Comparison of ENCODE assay signal across 21 cellular contexts in genomic region chr20:6848041-6848440, GRCh38.
"Had no signal": no experiment of that assay in that cellular context is flagged by ENCODE, and none has a peak within 500 bp of the region (broad histone marks: within the 10 kb centered on the region; RNA-seq: fewer than 3 reads in every experiment).

No MANE protein-coding gene starts in this region.

- H3K9ac ChIP-seq: neural progenitor cell, parathyroid adenoma had no signal

- H3K27ac ChIP-seq: coronary artery, lower lobe of right lung, neural progenitor cell, parathyroid adenoma, right lobe of liver, thoracic aorta, tibial nerve, upper lobe of left lung had no signal

- H3K27me3 ChIP-seq: neural progenitor cell, right lobe of liver, tibial nerve, upper lobe of left lung had no signal

- H3K4me1 ChIP-seq: lower lobe of right lung, parathyroid adenoma, right lobe of liver, tibial nerve, upper lobe of left lung had no signal

- H3K4me3 ChIP-seq: coronary artery, lower lobe of right lung, mucosa of descending colon, neural progenitor cell, right lobe of liver, thoracic aorta, tibial nerve, upper lobe of left lung had no signal

- H3K36me3 ChIP-seq: lower lobe of right lung, neural progenitor cell, right lobe of liver, thoracic aorta, tibial nerve, upper lobe of left lung had no signal

- H3K9me3 ChIP-seq: lower lobe of right lung, mucosa of descending colon, right lobe of liver, thoracic aorta, tibial nerve, upper lobe of left lung had no signal

- DNase-seq: effector memory CD8-positive, alpha-beta T cell; hypothalamus; immature natural killer cell; islet precursor cell; kidney glomerular epithelial cell; left colon; left ventricle myocardium superior; lower lobe of right lung; mucosa of descending colon; naive B cell; right lobe of liver; small intestine; stimulated activated CD4-positive, alpha-beta T cell treated with anti-CD3 and anti-CD28 coated beads, Interleukin-15, amount 100 ng/mL, for 24 hours; stimulated activated CD4-positive, alpha-beta T cell treated with anti-CD3 and anti-CD28 coated beads, Interleukin-2, amount 100 ng/mL, for 48 hours; stimulated activated naive B cell treated with anti-CD40 and anti-IgM and Interleukin-4, amounts not matched to agents 10 μg/mL and 1 μg/mL and 100 μg/mL, for 72 hours; upper lobe of left lung had no signal
